In the genomic region with DNA sequence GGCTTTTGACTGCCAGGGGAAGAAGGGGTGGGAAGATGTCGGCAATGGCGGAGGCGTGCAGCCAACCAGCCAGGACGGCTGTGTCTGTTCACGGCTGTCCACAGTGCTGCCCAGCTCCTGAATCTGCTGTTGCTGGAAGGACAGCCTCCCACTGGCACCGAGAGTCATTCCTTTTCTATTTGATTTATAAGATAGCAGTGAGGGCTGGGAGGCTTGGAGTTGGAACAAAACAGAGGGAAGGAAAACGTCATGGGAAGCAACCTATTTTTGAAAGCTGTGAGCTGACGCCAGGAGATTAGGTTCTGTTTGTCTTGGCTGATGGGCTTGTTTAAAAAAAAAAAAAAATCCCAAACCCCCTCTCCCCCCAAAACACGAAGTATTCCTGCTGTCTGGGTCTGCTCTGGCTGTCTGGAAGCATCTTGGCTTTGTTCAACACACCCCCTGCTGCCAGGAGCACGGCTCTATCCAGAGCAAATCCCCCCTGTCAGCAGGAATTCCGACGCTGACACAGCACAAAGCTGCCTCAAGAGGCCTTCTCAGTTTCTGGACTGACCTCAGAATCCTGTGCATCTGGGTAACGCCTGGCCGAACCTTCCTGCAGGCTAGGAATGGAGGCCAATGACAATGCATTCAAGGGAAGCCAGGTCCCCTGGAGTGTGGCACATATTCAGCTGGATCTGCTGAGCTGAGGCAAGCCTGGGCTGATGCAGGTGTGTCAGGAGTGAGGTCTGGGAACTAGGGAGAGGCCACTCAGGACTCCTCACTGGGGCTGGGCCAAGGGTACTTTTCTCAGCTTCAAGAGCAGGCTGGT, we compare ENCODE assay signal across 8 cellular contexts. TPM values are rescaled to one million over a fixed set of nuclear protein-coding genes. Genes with fewer than 3 reads are reported as not detected.
A peak's percentile ranks its signal among the peaks of the same experiment; 100 is the strongest.
DNase-seq lines count a peak whose midpoint lies in the region; ATAC-seq, FAIRE-seq and TF ChIP-seq lines count a peak whose summit lies in the region.

No MANE protein-coding gene starts in this region.

- ATAC-seq in HG02884 (IDR thresholded peaks at IDR 0.05; ENCODE audit: unreplicated experiment): no peak
- no peak for ATAC-seq in GM18519 (IDR thresholded peaks at IDR 0.05; ENCODE audit: low FRiP score, unreplicated experiment)

- TF ChIP-seq CTCF in C4-2B (conservative IDR thresholded peaks at IDR 0.05) (no peak), WERI-Rb-1 (IDR thresholded peaks at IDR 0.05; ENCODE audit: low read depth, low read length) (0 out of 2 replicates have a peak, but pooled peaks have one; percentile 2), cardiac muscle cell (IDR thresholded peaks at IDR 0.05; ENCODE audit: low read depth, low read length) (peak; percentile 21)

- no peak overlapping the region for H3K4me3 ChIP-seq in WERI-Rb-1 (ENCODE audit: low read depth, low read length)
- no peak overlapping the region for H3K4me3 ChIP-seq in cardiac muscle cell

- H3K27ac ChIP-seq in C4-2B (peak overlapping the region; percentile 89), WERI-Rb-1 (no peak overlapping the region), cardiac muscle cell (peak overlapping the region; percentile 54)

- peaks cover 23% of the 10 kb centered on the region for H3K4me1 ChIP-seq in cardiac muscle cell (ENCODE audit: low read depth)

- H3K27me3 ChIP-seq in WERI-Rb-1 (ENCODE audit: insufficient read depth, low read depth, severe bottlenecking): no peaks in the 10 kb centered on the region
- peaks cover 42% of the 10 kb centered on the region for H3K27me3 ChIP-seq in cardiac muscle cell

- H3K9me3 ChIP-seq in WERI-Rb-1 (ENCODE audit: severe bottlenecking): no peaks in the 10 kb centered on the region
- H3K9me3 ChIP-seq in cardiac muscle cell (ENCODE audit: low read depth): no peaks in the 10 kb centered on the region

- H3K36me3 ChIP-seq in WERI-Rb-1: peaks cover 3% of the 10 kb centered on the region
- H3K36me3 ChIP-seq in cardiac muscle cell: peaks cover 5% of the 10 kb centered on the region

- no peak for FAIRE-seq in urothelium cell line (lab: Jason Lieb, UNC)

- intact Hi-C loops in posterior cingulate gyrus (cut with DNase I): no loop called here

- DNase-seq in WERI-Rb-1 (peak; percentile 42), cardiac muscle cell (ENCODE audit: low read depth in 1 of 2, low spot score in 1 of 2) (peak; percentile 88 to 97), posterior cingulate gyrus (peak in 9 of 10 donors; percentile 21 to 91 (median 53)), urothelium cell line (ENCODE audit: low spot score) (no peak), OCI-M2 (lab: John Stamatoyannopoulos, UW; ENCODE audit: unreplicated experiment) (no peak)

RNA-seq across cellular contexts. Expression of a gene that starts 41.0 kb away (rescaled TPM):
- 36.4 and 45.9 TPM in 2 replicates for total RNA-seq in cardiac muscle cell
- 28.5 and 38.9 TPM in 2 replicates for polyA plus RNA-seq in cardiac muscle cell

Comparison
In these comparisons a context has a peak if more than half of its experiments do, and no peak if none do; other contexts are left out.
1. DNase-seq: peak in WERI-Rb-1 (single experiment), cardiac muscle cell (2 of 2) and posterior cingulate gyrus (9 of 10); none in urothelium cell line (single experiment) and OCI-M2 (single experiment).